21 cellular contexts compared by ENCODE assay signal in the genomic region with DNA sequence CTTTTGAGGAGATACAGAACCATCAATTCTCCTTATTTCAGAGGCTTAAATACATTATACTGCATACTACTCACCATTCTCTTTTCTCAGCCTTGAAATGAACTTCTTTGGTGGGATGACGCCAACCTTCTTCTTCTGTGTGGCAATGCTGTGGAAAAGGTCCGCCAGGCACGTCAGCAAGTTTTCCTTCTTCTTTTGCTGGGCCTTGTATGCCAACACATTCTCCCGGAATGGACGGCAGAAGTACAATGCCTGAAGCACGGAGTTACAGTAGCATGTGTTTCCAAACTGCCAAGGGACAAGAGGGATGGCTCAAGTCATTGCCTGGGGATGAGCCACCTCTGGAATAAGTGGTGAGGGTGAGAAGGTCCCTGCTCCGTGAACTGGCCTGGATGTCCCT. TPM values are rescaled to one million over a fixed set of nuclear protein-coding genes. Genes with fewer than 3 reads are reported as not detected.
DNase-seq lines count a peak whose midpoint lies in the region; ATAC-seq and TF ChIP-seq lines count a peak whose summit lies in the region.
"Had no signal": no experiment of that assay in that cellular context is flagged by ENCODE, and none has a peak within 500 bp of the region (broad histone marks: within the 10 kb centered on the region; RNA-seq: fewer than 3 reads in every experiment).

No MANE protein-coding gene starts in this region.

- no peak for ATAC-seq in HG03025 (IDR thresholded peaks at IDR 0.05; ENCODE audit: low FRiP score, unreplicated experiment)
- ATAC-seq: A549, PC-3 had no signal

- H3K9me3 ChIP-seq in vagina = no peaks in the 10 kb centered on the region
- H3K9me3 ChIP-seq: A549, SJSA1 had no signal

- H3K4me1 ChIP-seq in vagina = no peaks in the 10 kb centered on the region
- H3K4me1 ChIP-seq: A549 had no signal

- TF ChIP-seq POLR2A in vagina (IDR thresholded peaks at IDR 0.05) = no peak

- no peaks in the 10 kb centered on the region for H3K27me3 ChIP-seq in H7 (ENCODE audit: control insufficient read depth, insufficient read depth, low read length)
- no peaks in the 10 kb centered on the region for H3K27me3 ChIP-seq in vagina
- H3K27me3 ChIP-seq: SJSA1 had no signal

- H3K4me3 ChIP-seq in coronary artery = no peak overlapping the region
- H3K4me3 ChIP-seq in H7 (ENCODE audit: insufficient read depth, low read depth, low read length) = no peak overlapping the region
- H3K4me3 ChIP-seq in vagina = no peak overlapping the region
- H3K4me3 ChIP-seq: A549, SJSA1 had no signal

- intact Hi-C loops in posterior vena cava (cut with DNase I) (no loop called here), vagina (cut with DNase I) (no loop called here)

- no peak for TF ChIP-seq CTCF in coronary artery (IDR thresholded peaks at IDR 0.05)
- TF ChIP-seq CTCF in vagina (IDR thresholded peaks at IDR 0.05) = no peak

- H3K27ac ChIP-seq in coronary artery (peak overlapping the region; percentile 19 to 31), vagina (no peak overlapping the region)
- H3K27ac ChIP-seq: A549, HL-60, KMS-11, SJSA1 had no signal

- DNase-seq in AG08395 (ENCODE audit: low spot score) (peak; percentile 30), AG20443 (ENCODE audit: low spot score) (peak; percentile 35), coronary artery (ENCODE audit: low spot score) (no peak), posterior vena cava (ENCODE audit: low spot score) (peak; percentile 84), H7 (no peak), vagina (ENCODE audit: extremely low spot score in 2 of 2) (no peak)
- DNase-seq: Calu3; DMS79 treated with DMSO at 0.1 percent for 48 hours; H9; MM.1S; NCI-H2029; NCI-H446; NCI-H524 treated with DMSO at 0.1 percent for 48 hours; NCI-H774; NK-92 treated with Interleukin-12 subunit alpha and Interleukin-12 subunit beta, amount 100 ng/mL, for 24 hours; PC-3 had no signal

- H3K36me3 ChIP-seq in H7 (replicated peaks; ENCODE audit: control insufficient read depth, insufficient read depth, low read length) (no peaks in the 10 kb centered on the region; the same call in none of the 2 replicates), vagina (peaks cover 0 to 18% of the 10 kb centered on the region in 2 donors)

RNA-seq across cellular contexts. Expression of a gene that starts 31.2 kb away (rescaled TPM):
- total RNA-seq in posterior vena cava (10 to 100 TPM; 17.1 to 18.3 TPM), vagina (10.6 TPM)
- 21.3 and 29.8 TPM in 2 replicates for total RNA-seq in H7 (2014; rRNA removed; shearing (Covaris generic))

Comparison
In these comparisons a context has a peak if more than half of its experiments do, and no peak if none do; other contexts are left out.
1. DNase-seq: peak in AG08395 (single experiment), AG20443 (single experiment) and posterior vena cava (single experiment); none in coronary artery (single experiment), H7 (single experiment) and vagina (0 of 2).